21 cellular contexts compared by ENCODE assay signal in the genomic region with DNA sequence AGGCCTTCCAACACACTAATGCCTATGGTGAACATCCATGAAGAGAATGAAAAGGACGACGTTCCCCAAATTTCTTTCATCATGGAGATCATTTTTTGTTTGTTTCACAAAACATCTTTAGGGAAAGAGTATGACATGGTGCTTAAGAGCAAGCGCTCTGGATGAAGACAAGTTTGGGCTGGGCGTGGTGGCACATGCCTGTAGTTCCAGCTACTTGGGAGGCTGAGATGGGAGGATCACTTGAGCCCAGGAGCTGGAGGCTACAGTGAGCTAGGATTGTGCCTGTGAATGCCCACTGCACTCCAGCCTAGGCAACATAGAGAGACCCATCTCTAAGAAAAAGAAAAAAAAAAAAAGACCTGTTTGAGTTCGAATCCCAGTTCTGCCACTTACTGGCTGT.
DNase-seq lines count a peak whose midpoint lies in the region; ATAC-seq and TF ChIP-seq lines count a peak whose summit lies in the region.
"Had no signal": no experiment of that assay in that cellular context is flagged by ENCODE, and none has a peak within 500 bp of the region (broad histone marks: within the 10 kb centered on the region; RNA-seq: fewer than 3 reads in every experiment).

No MANE protein-coding gene starts in this region.

- no peak for TF ChIP-seq CTCF in right atrium auricular region (IDR thresholded peaks at IDR 0.05)
- TF ChIP-seq CTCF in osteocyte (IDR thresholded peaks at IDR 0.05), result no peak
- TF ChIP-seq CTCF in Calu3 (IDR thresholded peaks at IDR 0.05; ENCODE audit: unreplicated experiment), result no peak

- intact Hi-C loops in Right ventricle myocardium inferior (cut with DNase I) (no loop called here), Calu3 (cut with micrococcal nuclease; ENCODE audit: unreplicated experiment) (no loop called here)

- no peak overlapping the region for H3K4me3 ChIP-seq in right atrium auricular region
- H3K4me3 ChIP-seq: A549; BLaER1 treated with 17β-estradiol and CSF1 and Interleukin-3, amounts not matched to agents 10 nM and 100 nM; GM12878 had no signal

- ATAC-seq in Right ventricle myocardium inferior, result no peak
- ATAC-seq: A549; CD8-positive, alpha-beta T cell; GM12878 had no signal

- H3K27ac Mint-ChIP-seq in osteocyte (ENCODE audit: unreplicated experiment), result no peak overlapping the region
- H3K27ac Mint-ChIP-seq in Calu3 (ENCODE audit: unreplicated experiment), result no peak overlapping the region
- H3K27ac Mint-ChIP-seq: B cell; CD4-positive, alpha-beta T cell; CD8-positive, alpha-beta T cell had no signal

- H3K9me3 Mint-ChIP-seq in osteocyte (ENCODE audit: unreplicated experiment), result peaks cover 3% of the 10 kb centered on the region
- H3K9me3 Mint-ChIP-seq in Calu3 (ENCODE audit: low read depth, unreplicated experiment), result no peaks in the 10 kb centered on the region
- H3K9me3 Mint-ChIP-seq: CD4-positive, alpha-beta T cell; CD8-positive, alpha-beta T cell had no signal

- BruUV-seq in Calu3 (replicated peaks; lab: Mats Ljungman, UMichigan), result no TSS peak

- H3K4me1 ChIP-seq in right atrium auricular region, result no peaks in the 10 kb centered on the region
- H3K4me1 ChIP-seq: A549, Caco-2 had no signal

- CTCF ChIA-PET in Calu3 (lab: Charles Lee), result interaction anchor here (0.6 kb wide), 1 partner anchor 1082 kb away, joined by 3 read pairs; no protein-coding TSS in a partner anchor

- H3K27ac ChIP-seq in right atrium auricular region, result no peak overlapping the region
- H3K27ac ChIP-seq: 22Rv1; A549; BLaER1 treated with 17β-estradiol and CSF1 and Interleukin-3, amounts not matched to agents 10 nM and 100 nM; C4-2B had no signal

- peaks cover 0 to 3% of the 10 kb centered on the region in 2 donors for H3K9me3 ChIP-seq in right atrium auricular region
- H3K9me3 ChIP-seq: A549, Caco-2 had no signal

- no peaks in the 10 kb centered on the region for H3K36me3 Mint-ChIP-seq in osteocyte (ENCODE audit: unreplicated experiment)
- H3K36me3 Mint-ChIP-seq in Calu3 (ENCODE audit: insufficient read depth, unreplicated experiment), result no peaks in the 10 kb centered on the region
- H3K36me3 Mint-ChIP-seq: CD8-positive, alpha-beta T cell had no signal

- peaks cover 2% of the 10 kb centered on the region for H3K27me3 Mint-ChIP-seq in osteocyte (ENCODE audit: unreplicated experiment)
- peaks cover 58% of the 10 kb centered on the region for H3K27me3 Mint-ChIP-seq in Calu3 (ENCODE audit: unreplicated experiment)

- peak; percentile 18 for DNase-seq in right atrium auricular region (ENCODE audit: low spot score)
- DNase-seq in Right ventricle myocardium inferior (ENCODE audit: missing footprints), result no peak
- DNase-seq in osteocyte (ENCODE audit: extremely low spot score, unreplicated experiment), result peak; percentile 69
- no peak for DNase-seq in Calu3
- no peak for DNase-seq in NCI-H2196 treated with DMSO at 0.1 percent for 48 hours (lab: John Stamatoyannopoulos, UW; ENCODE audit: unreplicated experiment)
- DNase-seq: AML-193; Caco-2; CD4-positive, alpha-beta T cell; DMS 273 treated with DMSO at 0.1 percent for 48 hours; DMS53; DMS79; DND-41; EL; GDM1 had no signal

- no peaks in the 10 kb centered on the region for H3K27me3 ChIP-seq in right atrium auricular region
- H3K27me3 ChIP-seq: BLaER1 treated with 17β-estradiol and CSF1 and Interleukin-3, amounts not matched to agents 10 nM and 100 nM had no signal

- H3K4me1 Mint-ChIP-seq in osteocyte (ENCODE audit: unreplicated experiment) (no peaks in the 10 kb centered on the region), Calu3 (ENCODE audit: low read depth, unreplicated experiment) (no peaks in the 10 kb centered on the region)
- H3K4me1 Mint-ChIP-seq: B cell had no signal

- H3K4me3 Mint-ChIP-seq in osteocyte (ENCODE audit: unreplicated experiment) (no peak overlapping the region), Calu3 (ENCODE audit: low read depth, unreplicated experiment) (no peak overlapping the region)
- H3K4me3 Mint-ChIP-seq: B cell; CD4-positive, alpha-beta T cell; CD8-positive, alpha-beta T cell had no signal

- no peaks in the 10 kb centered on the region for H3K36me3 ChIP-seq in right atrium auricular region
- H3K36me3 ChIP-seq: BLaER1 treated with 17β-estradiol and CSF1 and Interleukin-3, amounts not matched to agents 10 nM and 100 nM had no signal

Comparison
In these comparisons a context has a peak if more than half of its experiments do, and no peak if none do; other contexts are left out.
1. DNase-seq: peak in right atrium auricular region (single experiment) and osteocyte (single experiment); none in Right ventricle myocardium inferior (single experiment), Calu3 (single experiment) and NCI-H2196 treated with DMSO at 0.1 percent for 48 hours (single experiment).